Comparison of ENCODE assay signal across 8 cellular contexts in the genomic region with DNA sequence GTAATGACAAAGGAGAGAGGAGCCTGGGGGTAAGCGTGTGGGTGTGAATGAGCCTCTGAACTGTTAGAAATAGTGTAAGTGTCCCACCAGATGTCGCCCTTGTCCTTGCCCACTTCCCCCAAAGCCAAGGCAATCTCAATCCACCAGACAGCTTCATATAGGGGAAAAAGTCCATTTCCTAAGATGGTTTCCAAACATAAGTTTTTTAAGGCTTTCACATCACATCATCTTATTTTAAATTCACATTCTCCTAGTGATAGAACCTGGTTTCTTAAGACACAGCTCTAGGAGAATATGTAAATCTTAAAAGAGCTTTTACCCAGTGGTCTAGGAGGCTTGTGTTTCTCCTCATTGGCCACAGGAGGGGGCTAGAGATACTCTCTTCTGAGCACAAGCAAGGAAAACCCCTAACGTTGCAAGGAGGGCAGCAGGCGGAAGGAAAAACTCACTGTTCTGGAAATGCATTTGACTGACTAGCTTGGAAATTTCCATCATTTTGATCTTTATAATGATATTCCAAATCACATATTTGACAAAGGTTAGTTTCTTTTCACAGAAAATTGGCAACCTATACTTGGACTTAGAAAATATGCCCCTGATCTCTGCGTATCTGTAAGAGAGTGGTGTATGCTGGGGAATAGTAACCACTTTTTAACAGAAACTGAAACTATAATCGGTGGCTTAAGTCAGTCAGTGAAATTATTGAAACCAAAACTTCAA. TPM values are rescaled to one million over a fixed set of nuclear protein-coding genes. Genes with fewer than 3 reads are reported as not detected.
DNase-seq lines count a peak whose midpoint lies in the region; ATAC-seq and TF ChIP-seq lines count a peak whose summit lies in the region.

No MANE protein-coding gene starts in this region.

- H3K27me3 ChIP-seq in DND-41 (ENCODE audit: insufficient read depth, low read length, poor library complexity) (no peaks in the 10 kb centered on the region), PC-9 (ENCODE audit: insufficient read depth, low read depth) (no peaks in the 10 kb centered on the region), neutrophil (peaks cover 3% of the 10 kb centered on the region), testis (no peaks in the 10 kb centered on the region)

- no peaks in the 10 kb centered on the region for H3F3A ChIP-seq in PC-9 (ENCODE audit: insufficient read depth, low read depth)

- H3K36me3 ChIP-seq in DND-41 (ENCODE audit: insufficient read depth, low read length) (no peaks in the 10 kb centered on the region), PC-9 (ENCODE audit: low read depth) (no peaks in the 10 kb centered on the region), neutrophil (no peaks in the 10 kb centered on the region), testis (ENCODE audit: low read depth, missing control alignments) (no peaks in the 10 kb centered on the region)

- no peak for TF ChIP-seq POLR2A in testis (IDR thresholded peaks at IDR 0.05)

- H3K79me2 ChIP-seq in DND-41 (ENCODE audit: insufficient read depth, low read length) (no peaks in the 10 kb centered on the region), PC-9 (ENCODE audit: low read depth) (no peaks in the 10 kb centered on the region)

- POLR2A ChIA-PET in PC-9 (lab: Charles Lee; ENCODE audit: unreplicated experiment): interaction anchor here (0.6 kb wide), 2 partner anchors 268 to 331 kb away, joined by 3 read pairs; no protein-coding TSS in a partner anchor

- H4K20me1 ChIP-seq in DND-41 (ENCODE audit: insufficient read depth, low read length) (no peaks in the 10 kb centered on the region), PC-9 (ENCODE audit: insufficient read depth) (no peaks in the 10 kb centered on the region)

- no peaks in the 10 kb centered on the region for H3K9me2 ChIP-seq in PC-9 (ENCODE audit: insufficient read depth)

- H3K9me3 ChIP-seq in DND-41 (ENCODE audit: insufficient read depth, low read length, severe bottlenecking) (no peaks in the 10 kb centered on the region), PC-9 (ENCODE audit: insufficient read depth, low read depth) (no peaks in the 10 kb centered on the region), neutrophil (no peaks in the 10 kb centered on the region), testis (no peaks in the 10 kb centered on the region)

- H3K9ac ChIP-seq in DND-41 (ENCODE audit: low read depth, low read length): peak overlapping the region; percentile 60

- TF ChIP-seq CTCF in DND-41 (IDR thresholded peaks at IDR 0.05; ENCODE audit: borderline replicate concordance, extremely low read depth, low read length, poor library complexity, severe bottlenecking) (peak; percentile 91), PC-9 (conservative IDR thresholded peaks at IDR 0.05) (peak; percentile 96), neutrophil (IDR thresholded peaks at IDR 0.05) (peak; percentile 69), testis (IDR thresholded peaks at IDR 0.05) (peak; percentile 67 to 85 (median 79))

- H3K4me2 ChIP-seq in DND-41 (ENCODE audit: insufficient read depth, low read length) (peak overlapping the region; percentile 59), PC-9 (peak overlapping the region; percentile 76)

- ATAC-seq in DND-41 (ENCODE audit: insufficient read depth, low read depth) (peak; percentile 87), GM21619 (IDR thresholded peaks at IDR 0.05; ENCODE audit: unreplicated experiment) (peak; percentile 84)

- H3K4me3 ChIP-seq in DND-41 (ENCODE audit: low read depth in 1 of 2, low read length in 2 of 2) (peak overlapping the region; percentile 29 to 58; a peak in 3 of 4 replicates), PC-9 (peak overlapping the region; percentile 47; the same call in 1 of the 2 replicates), neutrophil (ENCODE audit: low read depth in 1 of 2, low read length in 1 of 2) (peak overlapping the region; percentile 47), testis (peak overlapping the region; percentile 6 to 16)

- 14 to 16% methylated on average over 6 of the region's 6 CpGs for WGBS in testis, 2 donors

- BruUV-seq in PC-9 (replicated peaks; lab: Mats Ljungman, UMichigan): no TSS peak

- in situ Hi-C loops in KBM-7 (cut with MboI; ENCODE audit: low pct_unique_long_range_greater_than_20kb, low sequenced_read_pairs): loop anchor here (25.0 kb wide), 2 partner anchors 158 to 333 kb away; no protein-coding TSS in a partner anchor

- intact Hi-C loops in PC-9 (cut with micrococcal nuclease; ENCODE audit: unreplicated experiment) (loop anchor here (1.0 to 10.0 kb wide), 5 partner anchors 100 to 750 kb away; a partner anchor contains a TSS), testis (cut with DNase I; ENCODE audit: low total_unique reads) (loop anchor here (10.0 kb wide), 1 partner anchor 320 kb away; no protein-coding TSS in a partner anchor)

- peak overlapping the region; percentile 83 for H2AFZ ChIP-seq in DND-41 (ENCODE audit: low read depth, low read length)
- H2AFZ ChIP-seq in PC-9: peak overlapping the region; percentile 76

- CTCF ChIA-PET in PC-9 (lab: Charles Lee): interaction anchor here (0.5 to 1.3 kb wide), 7 partner anchors 8 to 315 kb away, joined by 3 to 17 read pairs (median 7); a partner anchor contains a TSS

- H3K4me1 ChIP-seq in DND-41 (ENCODE audit: insufficient read depth, low read length): peaks cover 26% of the 10 kb centered on the region
- H3K4me1 ChIP-seq in PC-9 (replicated peaks; ENCODE audit: insufficient read depth): peaks cover 10% of the 10 kb centered on the region; the same call in 1 of the 2 replicates
- peaks cover 4% of the 10 kb centered on the region in 2 experiments for H3K4me1 ChIP-seq in neutrophil (ENCODE audit: control insufficient read depth in 1 of 2, insufficient read depth in 1 of 2, low read depth in 1 of 2, low read length in 1 of 2)
- H3K4me1 ChIP-seq in testis: no peaks in the 10 kb centered on the region

- DNase-seq in DND-41 (peak; percentile 78), KBM-7 (peak; percentile 82), PC-9 (peak; percentile 61 to 79), fibroblast of the conjunctiva (ENCODE audit: low read depth) (peak; percentile 94), testis (peak; percentile 75)
- DNase-seq in activated T-helper 1 cell treated with anti-CD3 and anti-CD28 coated beads, Interleukin-2, amount 50 U/mL, for 16 hours (ENCODE audit: low read depth in 1 of 2, low spot score in 1 of 2): peak; percentile 17 to 54

- H3K27ac ChIP-seq in DND-41 (ENCODE audit: low read length): peak overlapping the region; percentile 89
- 0 out of 2 replicates have a peak overlapping the region, but pooled peaks have one; percentile 17 for H3K27ac ChIP-seq in PC-9
- peak overlapping the region; percentile 3 for H3K27ac ChIP-seq in neutrophil
- H3K27ac ChIP-seq in testis: peak overlapping the region in 1 of 2 donors; percentile 36

RNA-seq across cellular contexts. Expression of a gene that starts 51.9 kb away (rescaled TPM):
- total RNA-seq in PC-9 (2021): not detected in 2 replicates
- total RNA-seq in testis: 10 to 100 TPM; 65.9 to 73.8 TPM
- 23.3 TPM for polyA plus RNA-seq in testis (ENCODE audit: insufficient read depth, low read depth, low replicate concordance)

RNA-seq across cellular contexts. Expression of a gene that starts 52.0 kb away (rescaled TPM):
- total RNA-seq in PC-9 (2021) (0.23 TPM in 1 of 2 replicates, not detected in the other), testis (1 to 10 TPM; 2.5 to 3.2 TPM)
- 6.3 TPM for polyA plus RNA-seq in testis (ENCODE audit: insufficient read depth, low read depth, low replicate concordance)

Comparison
In these comparisons a context has a peak if more than half of its experiments do, and no peak if none do; other contexts are left out.
1. DNase-seq: peak in every context shown above with its lines; median percentile 94 in fibroblast of the conjunctiva; 82 in KBM-7; 78 in DND-41; 75 in testis; 70 in PC-9; 36 in activated T-helper 1 cell treated with anti-CD3 and anti-CD28 coated beads, Interleukin-2, amount 50 U/mL, for 16 hours.
2. RNA of a gene that starts 51.9 kb away (total RNA-seq): 65.9 to 73.8 TPM in testis; not detected in PC-9; every median in the first group is over 10 times any median in the second.
3. Peak in every context shown above with its lines, with median percentiles within 50 percentile points of each other: H3K4me3 ChIP-seq and CTCF ChIP-seq.